In the genomic region with DNA sequence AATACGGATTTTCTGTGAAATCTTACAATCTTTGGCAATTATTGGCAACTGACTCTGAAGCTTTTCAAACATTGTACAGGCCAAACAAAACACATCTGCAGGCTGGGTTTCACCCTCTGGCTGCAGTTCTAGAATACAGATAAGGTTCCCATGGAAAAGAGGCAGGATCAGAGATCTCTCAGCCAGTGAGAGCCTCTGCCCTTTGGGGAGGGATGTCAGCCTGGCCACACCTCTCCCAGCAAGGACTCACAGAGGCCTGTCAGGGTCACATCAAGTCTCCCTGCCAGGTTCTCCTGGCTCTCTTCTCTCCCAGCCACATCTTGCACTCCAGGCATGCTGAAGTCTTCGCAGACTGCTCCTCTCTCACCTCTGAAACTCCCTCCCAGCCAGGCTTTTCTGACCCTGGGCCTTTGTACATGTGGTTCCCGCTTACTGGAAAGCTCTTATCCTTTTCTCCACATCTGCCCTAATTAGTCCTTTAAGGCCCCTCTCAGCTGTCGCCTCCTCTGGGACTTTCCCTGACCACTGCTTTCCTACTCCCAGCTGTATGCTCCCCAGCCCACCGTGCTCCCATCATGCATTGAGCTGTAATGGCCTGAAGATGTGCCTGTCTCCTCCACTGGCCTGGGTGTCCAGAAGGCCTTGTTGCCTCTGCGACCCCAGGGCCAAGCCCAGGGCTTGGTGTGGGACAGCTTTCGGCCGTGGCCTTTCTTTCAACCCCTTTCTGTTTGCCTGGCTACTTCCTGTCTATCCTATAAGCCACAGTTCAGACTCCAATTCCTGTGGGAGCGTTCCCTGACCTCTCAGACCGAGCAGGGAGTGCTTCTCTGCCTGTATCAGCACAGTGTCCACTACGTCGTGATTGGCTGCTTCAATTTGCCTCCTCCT, we compare ENCODE assay signal across 8 cellular contexts. TPM values are rescaled to one million over a fixed set of nuclear protein-coding genes. Genes with fewer than 3 reads are reported as not detected.
DNase-seq lines count a peak whose midpoint lies in the region; ATAC-seq and TF ChIP-seq lines count a peak whose summit lies in the region.

No MANE protein-coding gene starts in this region.

- no peak for TF ChIP-seq CTCF in natural killer cell (IDR thresholded peaks at IDR 0.05)

- ATAC-seq in SK-N-SH treated with all-trans-retinoic acid at 6 μM for 48 hours (peak; percentile 62), GM18861 (IDR thresholded peaks at IDR 0.05; ENCODE audit: unreplicated experiment) (no peak), natural killer cell (no peak)

- no peak overlapping the region for H3K4me3 Mint-ChIP-seq in natural killer cell

- intact Hi-C loops in posterior vena cava (cut with DNase I), result no loop called here
- intact Hi-C loops in natural killer cell (cut with micrococcal nuclease), result no loop called here

- no peaks in the 10 kb centered on the region for H3K36me3 Mint-ChIP-seq in natural killer cell

- no peaks in the 10 kb centered on the region for H3K4me1 Mint-ChIP-seq in natural killer cell

- no peaks in the 10 kb centered on the region for H3K9me3 Mint-ChIP-seq in natural killer cell

- H3K27ac Mint-ChIP-seq in natural killer cell, result no peak overlapping the region

- peaks cover 18 to 25% of the 10 kb centered on the region in 2 donors for H3K27me3 Mint-ChIP-seq in natural killer cell (ENCODE audit: low read depth in 2 of 2)

- DNase-seq in ELF-1 (ENCODE audit: low read depth, low spot score), result peak; percentile 78
- DNase-seq in globus pallidus (ENCODE audit: low spot score), result peak; percentile 86
- peak; percentile 91 for DNase-seq in posterior vena cava (ENCODE audit: low spot score)
- DNase-seq in cerebellar nuclear complex (lab: John Stamatoyannopoulos, UW), result no peak
- no peak for DNase-seq in NAMALWA (ENCODE audit: low spot score)
- no peak for DNase-seq in natural killer cell

TF ChIP-seq in SK-N-SH treated with all-trans-retinoic acid at 6 μM for 48 hours, 23 proteins besides CTCF, POLR2A, EP300 and RAD21:
- TF ChIP-seq PPARA (CRISPR knock-in tag; IDR thresholded peaks at IDR 0.05; ENCODE audit: borderline replicate concordance) (0 out of 2 replicates have a peak, but pooled peaks have one; percentile 57), ZNF70 (CRISPR knock-in tag; IDR thresholded peaks at IDR 0.05) (peak; percentile 30; the same call in 1 of the 2 replicates), SNAI2 (CRISPR knock-in tag; IDR thresholded peaks at IDR 0.05) (no peak), TCF4 (CRISPR knock-in tag; IDR thresholded peaks at IDR 0.05; ENCODE audit: borderline replicate concordance) (peak; percentile 72; the same call in 1 of the 2 replicates)
- TF ChIP-seq, protein P1, sequence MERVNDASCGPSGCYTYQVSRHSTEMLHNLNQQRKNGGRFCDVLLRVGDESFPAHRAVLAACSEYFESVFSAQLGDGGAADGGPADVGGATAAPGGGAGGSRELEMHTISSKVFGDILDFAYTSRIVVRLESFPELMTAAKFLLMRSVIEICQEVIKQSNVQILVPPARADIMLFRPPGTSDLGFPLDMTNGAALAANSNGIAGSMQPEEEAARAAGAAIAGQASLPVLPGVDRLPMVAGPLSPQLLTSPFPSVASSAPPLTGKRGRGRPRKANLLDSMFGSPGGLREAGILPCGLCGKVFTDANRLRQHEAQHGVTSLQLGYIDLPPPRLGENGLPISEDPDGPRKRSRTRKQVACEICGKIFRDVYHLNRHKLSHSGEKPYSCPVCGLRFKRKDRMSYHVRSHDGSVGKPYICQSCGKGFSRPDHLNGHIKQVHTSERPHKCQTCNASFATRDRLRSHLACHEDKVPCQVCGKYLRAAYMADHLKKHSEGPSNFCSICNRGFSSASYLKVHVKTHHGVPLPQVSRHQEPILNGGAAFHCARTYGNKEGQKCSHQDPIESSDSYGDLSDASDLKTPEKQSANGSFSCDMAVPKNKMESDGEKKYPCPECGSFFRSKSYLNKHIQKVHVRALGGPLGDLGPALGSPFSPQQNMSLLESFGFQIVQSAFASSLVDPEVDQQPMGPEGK (CRISPR knock-in tag; IDR thresholded peaks at IDR 0.05; ENCODE audit: borderline replicate concordance), result no peak
- TF ChIP-seq, protein P2, sequence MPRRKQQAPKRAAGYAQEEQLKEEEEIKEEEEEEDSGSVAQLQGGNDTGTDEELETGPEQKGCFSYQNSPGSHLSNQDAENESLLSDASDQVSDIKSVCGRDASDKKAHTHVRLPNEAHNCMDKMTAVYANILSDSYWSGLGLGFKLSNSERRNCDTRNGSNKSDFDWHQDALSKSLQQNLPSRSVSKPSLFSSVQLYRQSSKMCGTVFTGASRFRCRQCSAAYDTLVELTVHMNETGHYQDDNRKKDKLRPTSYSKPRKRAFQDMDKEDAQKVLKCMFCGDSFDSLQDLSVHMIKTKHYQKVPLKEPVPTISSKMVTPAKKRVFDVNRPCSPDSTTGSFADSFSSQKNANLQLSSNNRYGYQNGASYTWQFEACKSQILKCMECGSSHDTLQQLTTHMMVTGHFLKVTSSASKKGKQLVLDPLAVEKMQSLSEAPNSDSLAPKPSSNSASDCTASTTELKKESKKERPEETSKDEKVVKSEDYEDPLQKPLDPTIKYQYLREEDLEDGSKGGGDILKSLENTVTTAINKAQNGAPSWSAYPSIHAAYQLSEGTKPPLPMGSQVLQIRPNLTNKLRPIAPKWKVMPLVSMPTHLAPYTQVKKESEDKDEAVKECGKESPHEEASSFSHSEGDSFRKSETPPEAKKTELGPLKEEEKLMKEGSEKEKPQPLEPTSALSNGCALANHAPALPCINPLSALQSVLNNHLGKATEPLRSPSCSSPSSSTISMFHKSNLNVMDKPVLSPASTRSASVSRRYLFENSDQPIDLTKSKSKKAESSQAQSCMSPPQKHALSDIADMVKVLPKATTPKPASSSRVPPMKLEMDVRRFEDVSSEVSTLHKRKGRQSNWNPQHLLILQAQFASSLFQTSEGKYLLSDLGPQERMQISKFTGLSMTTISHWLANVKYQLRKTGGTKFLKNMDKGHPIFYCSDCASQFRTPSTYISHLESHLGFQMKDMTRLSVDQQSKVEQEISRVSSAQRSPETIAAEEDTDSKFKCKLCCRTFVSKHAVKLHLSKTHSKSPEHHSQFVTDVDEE (CRISPR knock-in tag; IDR thresholded peaks at IDR 0.05), result peak; percentile 15; the same call in 1 of the 2 replicates

RNA-seq across cellular contexts. Expression of gene RBP1, which starts 4.3 kb away (rescaled TPM):
- 10 to 100 TPM; 17.3 to 24.7 TPM for total RNA-seq in posterior vena cava
- not detected for total RNA-seq in natural killer cell

RNA-seq across cellular contexts. Expression of gene RBP2, which starts 58.9 kb away (rescaled TPM):
- total RNA-seq in posterior vena cava (1 to 10 TPM in 1 of 2 donors, not detected in 1; 1.1 TPM), natural killer cell (not detected)

Comparison
In these comparisons a context has a peak if more than half of its experiments do, and no peak if none do; other contexts are left out.
1. DNase-seq: peak in ELF-1 (single experiment), globus pallidus (single experiment) and posterior vena cava (single experiment); none in cerebellar nuclear complex (0 of 2), NAMALWA (single experiment) and natural killer cell (single experiment).
2. RNA of gene RBP1, which starts 4.3 kb away (total RNA-seq): 17.3 to 24.7 TPM in posterior vena cava; not detected in natural killer cell; every median in the first group is over 10 times any median in the second.